In genomic region chr13:100573121-100573520, GRCh38 we compare ENCODE assay signal across 8 cellular contexts. TPM values are rescaled to one million over a fixed set of nuclear protein-coding genes. Genes with fewer than 3 reads are reported as not detected.
DNase-seq lines count a peak whose midpoint lies in the region; TF ChIP-seq lines count a peak whose summit lies in the region.

No MANE protein-coding gene starts in this region.

- H3K36me3 ChIP-seq in prostate gland: no peaks in the 10 kb centered on the region

- DNase-seq in GF-D8 (lab: John Stamatoyannopoulos, UW): peak; percentile 56
- peak; percentile 55 for DNase-seq in H4 (ENCODE audit: low spot score)
- DNase-seq in LNCaP clone FGC (ENCODE audit: low read depth): peak; percentile 62
- peak; percentile 83 to 86 for DNase-seq in SHP77 (lab: John Stamatoyannopoulos, UW)
- DNase-seq in activated T-helper 9 cell treated with anti-CD3 and anti-CD28 coated beads, Interleukin-2, amount 50 U/mL, for 16 hours (ENCODE audit: low read depth): peak; percentile 65
- DNase-seq in glomerular endothelial cell (ENCODE audit: extremely low read depth, low read depth, low spot score): peak; percentile 68
- DNase-seq in prostate gland (ENCODE audit: low spot score): peak; percentile 71
- DNase-seq in 8988T: no peak

- TF ChIP-seq CTCF in LNCaP clone FGC (IDR thresholded peaks at IDR 0.05; ENCODE audit: control insufficient read depth, extremely low read depth, insufficient read depth): peak; percentile 70
- TF ChIP-seq CTCF in prostate gland (IDR thresholded peaks at IDR 0.05): peak; percentile 49 to 77 (median 56)

- 36% methylated on average over 2 of the region's 2 CpGs for WGBS in prostate gland

- TF ChIP-seq POLR2A in prostate gland (IDR thresholded peaks at IDR 0.05): no peak

- H3K4me1 ChIP-seq in prostate gland (replicated peaks): no peaks in the 10 kb centered on the region

- intact Hi-C loops in prostate gland (cut with DNase I): no loop called here

- no peak overlapping the region for H3K27ac ChIP-seq in prostate gland

- H3K27me3 ChIP-seq in prostate gland (replicated peaks; ENCODE audit: insufficient read depth): no peaks in the 10 kb centered on the region

- H3K4me3 ChIP-seq in LNCaP clone FGC (ENCODE audit: low read depth, low read length) (no peak overlapping the region), prostate gland (no peak overlapping the region)

- H3K9me3 ChIP-seq in prostate gland: no peaks in the 10 kb centered on the region

RNA-seq across cellular contexts. Expression of gene GGACT, which starts 15.5 kb away (rescaled TPM):
- 0.92 and 4.7 TPM in 2 replicates for total RNA-seq in H4 (2014; rRNA removed; shearing (Covaris generic))
- total RNA-seq in glomerular endothelial cell (6.4 and 7.3 TPM in 2 replicates), prostate gland (10 to 100 TPM in 1 of 2 donors, 1 to 10 TPM in 1; 4.8 to 15.1 TPM)
